In the genomic region with DNA sequence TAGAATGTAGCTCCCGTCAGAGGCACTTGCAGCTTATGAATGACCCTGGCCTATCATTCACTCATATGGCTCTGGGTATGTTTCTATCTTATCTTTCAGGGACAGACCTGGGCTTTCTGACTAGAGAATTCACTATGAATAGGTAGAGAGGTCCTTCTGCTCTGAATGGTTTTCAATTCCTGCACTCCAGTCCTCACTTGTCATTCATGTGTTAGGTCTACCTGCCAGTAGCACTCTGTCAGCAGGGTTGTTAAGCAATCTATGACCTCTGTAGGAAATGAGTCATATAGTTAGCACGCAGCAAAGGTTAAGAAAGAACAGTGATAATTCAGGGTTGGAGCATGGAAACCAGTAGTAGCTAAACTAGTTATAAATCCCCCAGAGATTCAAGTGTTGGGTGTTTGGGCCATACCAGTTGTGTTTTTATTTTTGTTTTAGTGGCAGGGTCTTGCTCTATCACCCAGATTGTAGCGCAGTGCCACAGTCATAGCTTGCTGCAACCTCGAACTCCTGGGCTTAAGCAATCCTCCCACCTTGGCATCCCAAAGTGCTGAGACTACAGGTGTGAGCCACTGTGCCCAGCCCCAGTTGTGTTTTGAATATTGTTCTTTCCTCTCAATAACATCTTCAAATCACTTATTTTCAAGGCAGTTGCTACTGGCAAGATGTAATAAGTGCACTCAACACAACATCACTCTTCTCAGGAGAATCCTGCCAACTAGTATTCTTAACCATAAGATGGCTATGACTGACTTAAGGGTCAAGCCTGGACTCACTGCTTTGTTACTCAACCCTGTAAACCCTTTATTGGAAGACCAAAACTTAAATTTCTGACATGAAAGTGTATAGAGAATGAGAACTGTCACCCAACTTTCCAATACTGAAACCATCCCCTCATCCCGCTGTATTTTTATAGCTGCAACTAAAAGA, we compare ENCODE assay signal across 9 cellular contexts. TPM values are rescaled to one million over a fixed set of nuclear protein-coding genes. Genes with fewer than 3 reads are reported as not detected.
DNase-seq lines count a peak whose midpoint lies in the region; ATAC-seq, FAIRE-seq and TF ChIP-seq lines count a peak whose summit lies in the region.
"Had no signal": no experiment of that assay in that cellular context is flagged by ENCODE, and none has a peak within 500 bp of the region (broad histone marks: within the 10 kb centered on the region; RNA-seq: fewer than 3 reads in every experiment).

No MANE protein-coding gene starts in this region.

- no TSS peak for BruUV-seq in K562 (replicated peaks; lab: Mats Ljungman, UMichigan)

- H3K9ac ChIP-seq in K562 (ENCODE audit: insufficient read depth in 1 of 2, low read depth in 2 of 2, low read length in 2 of 2) = no peak overlapping the region; a peak in 1 of 4 replicates

- no peaks in the 10 kb centered on the region for H3K27me3 Mint-ChIP-seq in immature natural killer cell (ENCODE audit: low read depth in 3 of 3)

- intact Hi-C loops in K562 (cut with micrococcal nuclease) = no loop called here

- CTCF ChIA-PET in K562 (lab: Yijun Ruan, JAX; ENCODE audit: low intra/inter-chr PET ratio) = no interaction called here

- H3K36me3 Mint-ChIP-seq in immature natural killer cell = peaks cover 0 to 3% (median 0%) of the 10 kb centered on the region in 3 donors

- H4K20me1 ChIP-seq in K562 (replicated peaks; ENCODE audit: control insufficient read depth, insufficient read depth, low read length) = no peaks in the 10 kb centered on the region

- no peak overlapping the region for H2AFZ ChIP-seq in K562 (ENCODE audit: low read depth, low read length)

- H3K4me1 ChIP-seq in K562 (replicated peaks in 1 of 2; ENCODE audit: control insufficient read depth in 2 of 2, insufficient read depth in 2 of 2, low read length in 2 of 2) = peaks cover 3 to 20% of the 10 kb centered on the region in 2 experiments; a peak in 4 of 5 replicates

- 31% methylated on average over 5 of the region's 5 CpGs for WGBS in K562 (ENCODE audit: insufficient coverage, low coverage, missing lambda C conversion rate)

- TF ChIP-seq RAD21 in K562 (CRISPR knock-in tag; conservative IDR thresholded peaks at IDR 0.05 in 1 of 2, IDR thresholded peaks at IDR 0.05 in 1 of 2) = no peak

- no peaks in the 10 kb centered on the region for H3K9me3 ChIP-seq in K562 (replicated peaks; ENCODE audit: control insufficient read depth, insufficient read depth, low read depth, low read length)
- H3K9me3 ChIP-seq: adrenal gland had no signal

- H3K9me3 Mint-ChIP-seq in immature natural killer cell = no peaks in the 10 kb centered on the region

- peak; percentile 88 for ATAC-seq in GM19395 (IDR thresholded peaks at IDR 0.05; ENCODE audit: unreplicated experiment)
- ATAC-seq in HG03558 (IDR thresholded peaks at IDR 0.05; ENCODE audit: extremely low read depth, unreplicated experiment) = peak; percentile 89
- ATAC-seq in K562 = peak; percentile 96

- peak overlapping the region; percentile 6; the same call in 1 of the 2 replicates for H3K4me2 ChIP-seq in K562 (ENCODE audit: insufficient read depth, low read length)

- in situ Hi-C loops in K562 (cut with MboI) = no loop called here

- no peaks in the 10 kb centered on the region for H3K36me3 ChIP-seq in K562 (ENCODE audit: control insufficient read depth, insufficient read depth, low read length)
- H3K36me3 ChIP-seq: adrenal gland had no signal

- FAIRE-seq in K562 (lab: Jason Lieb, UNC) (peak; percentile 90), urothelium cell line (lab: Jason Lieb, UNC) (no peak)

- H3K9me1 ChIP-seq in K562 (ENCODE audit: control insufficient read depth, insufficient read depth, low read length) = peaks cover 2% of the 10 kb centered on the region

- 0 out of 3 replicates have a peak overlapping the region, but pooled peaks have one; percentile 26 for H3K27ac ChIP-seq in K562 (ENCODE audit: extremely low read depth, low read depth, low read length)
- H3K27ac ChIP-seq: adrenal gland had no signal

- H3K27ac Mint-ChIP-seq in immature natural killer cell = no peak overlapping the region

- POLR2A ChIA-PET in K562 (lab: Yijun Ruan, JAX) = interaction anchor here (0.6 to 0.8 kb wide), 2 partner anchors 41 to 73 kb away, joined by 3 read pairs; no protein-coding TSS in a partner anchor

- H3K4me1 Mint-ChIP-seq in immature natural killer cell = no peaks in the 10 kb centered on the region

- H3K27me3 ChIP-seq in K562 (ENCODE audit: control insufficient read depth in 2 of 2, insufficient read depth in 2 of 2, low read length in 2 of 2) = no peaks in the 10 kb centered on the region
- H3K27me3 ChIP-seq: adrenal gland had no signal

- TF ChIP-seq CTCF in K562 (IDR thresholded peaks at IDR 0.05 in 2 of 3, conservative IDR thresholded peaks at IDR 0.05 in 1 of 3; ENCODE audit: insufficient read depth in 2 of 3, low read depth in 1 of 3, low read length in 3 of 3) = no peak

- peak; percentile 57 for DNase-seq in COLO829 (ENCODE audit: low spot score)
- DNase-seq in K562 (ENCODE audit: extremely low read depth in 1 of 4, low spot score in 3 of 4) = peak; percentile 28 to 77 (median 50)
- peak; percentile 50 for DNase-seq in urothelium cell line (ENCODE audit: low spot score)
- DNase-seq in occipital lobe (lab: John Stamatoyannopoulos, UW) = no peak
- DNase-seq in immature natural killer cell = no peak
- DNase-seq in hepatic stellate cell (ENCODE audit: low spot score) = no peak

- peak; percentile 37; the same call in 1 of the 2 replicates for TF ChIP-seq EP300 in K562 (IDR thresholded peaks at IDR 0.05; ENCODE audit: low read length)

- H3K4me3 Mint-ChIP-seq in immature natural killer cell = no peak overlapping the region

- no peaks in the 10 kb centered on the region for H3K79me2 ChIP-seq in K562 (ENCODE audit: control insufficient read depth, insufficient read depth, low read length)

- no peak overlapping the region for H3K4me3 ChIP-seq in K562
- H3K4me3 ChIP-seq: adrenal gland had no signal

- no peak for TF ChIP-seq POLR2A in K562 (conservative IDR thresholded peaks at IDR 0.05)

TF ChIP-seq in K562, 482 proteins besides CTCF, POLR2A, EP300 and RAD21 (continues in another document):
- TF ChIP-seq, protein P1, sequence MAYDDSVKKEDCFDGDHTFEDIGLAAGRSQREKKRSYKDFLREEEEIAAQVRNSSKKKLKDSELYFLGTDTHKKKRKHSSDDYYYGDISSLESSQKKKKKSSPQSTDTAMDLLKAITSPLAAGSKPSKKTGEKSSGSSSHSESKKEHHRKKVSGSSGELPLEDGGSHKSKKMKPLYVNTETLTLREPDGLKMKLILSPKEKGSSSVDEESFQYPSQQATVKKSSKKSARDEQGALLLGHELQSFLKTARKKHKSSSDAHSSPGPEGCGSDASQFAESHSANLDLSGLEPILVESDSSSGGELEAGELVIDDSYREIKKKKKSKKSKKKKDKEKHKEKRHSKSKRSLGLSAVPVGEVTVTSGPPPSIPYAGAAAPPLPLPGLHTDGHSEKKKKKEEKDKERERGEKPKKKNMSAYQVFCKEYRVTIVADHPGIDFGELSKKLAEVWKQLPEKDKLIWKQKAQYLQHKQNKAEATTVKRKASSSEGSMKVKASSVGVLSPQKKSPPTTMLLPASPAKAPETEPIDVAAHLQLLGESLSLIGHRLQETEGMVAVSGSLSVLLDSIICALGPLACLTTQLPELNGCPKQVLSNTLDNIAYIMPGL (CRISPR knock-in tag; IDR thresholded peaks at IDR 0.05) = no peak
- TF ChIP-seq ZEB2 (IDR thresholded peaks at IDR 0.05) = peak; percentile 81
- TF ChIP-seq ZNF75A (CRISPR knock-in tag; IDR thresholded peaks at IDR 0.05) = no peak
- TF ChIP-seq JUND (IDR thresholded peaks at IDR 0.05; ENCODE audit: borderline replicate concordance, low read depth, low read length) = peak; percentile 92
- TF ChIP-seq JUND (tag; IDR thresholded peaks at IDR 0.05; ENCODE audit: borderline replicate concordance, low read depth, low read length) = peak; percentile 78; the same call in 2 of the 3 replicates

RNA-seq across cellular contexts. Expression of a gene that starts 25.1 kb away (rescaled TPM):
- not detected in 2 replicates for total RNA-seq in K562 (2011; cell fraction: chromatin; rRNA removed; ENCODE audit: low replicate concordance)
- not detected in 2 replicates for total RNA-seq in K562 (2011; cell fraction: nucleolus; rRNA removed)
- not detected in 2 replicates for total RNA-seq in K562 (2011; cell fraction: nucleoplasm; rRNA removed)
- not detected in 2 replicates for total RNA-seq in K562 (2014; rRNA removed)
- not detected in 2 replicates for total RNA-seq in K562 (2014; rRNA removed; fragmentation: Illumina TruSeq; extraction: Trizol)
- total RNA-seq in K562 (2015; rRNA removed; fragmentation: Illumina TruSeq; extraction: Trizol) = not detected in 2 replicates
- total RNA-seq in K562 (2021) = not detected in 2 replicates
- not detected in 2 replicates for polyA plus RNA-seq in K562 (2011; rRNA removed)
- polyA plus RNA-seq in K562 (2011; cell fraction: cytosol; rRNA removed) = not detected in 2 replicates
- polyA plus RNA-seq in K562 (2011; cell fraction: nucleus; rRNA removed) = not detected in 2 replicates
- polyA plus RNA-seq in K562 (2012) = not detected in 2 replicates
- polyA plus RNA-seq in K562 (2014; fragmentation: Illumina TruSeq; extraction: Trizol) = not detected in 2 replicates
- not detected for polyA plus RNA-seq in K562 (2014; fragmentation: Nextera tagmentation; extraction: Ambion mirVana)
- not detected in 2 replicates for polyA plus RNA-seq in K562 (2014; rRNA removed)
- not detected in 2 replicates for polyA minus RNA-seq in K562 (2011; rRNA and poly(A)+ RNA removed)
- polyA minus RNA-seq in K562 (2011; cell fraction: cytosol; rRNA and poly(A)+ RNA removed) = not detected in 2 replicates
- not detected in 2 replicates for polyA minus RNA-seq in K562 (2011; cell fraction: nucleus; rRNA and poly(A)+ RNA removed)
- total RNA-seq in occipital lobe = not detected
- not detected for polyA plus RNA-seq in immature natural killer cell
- total RNA-seq: adrenal gland had no signal
- polyA plus RNA-seq: adrenal gland had no signal

RNA-seq across cellular contexts. Expression of a gene that starts 57.3 kb away (rescaled TPM):
- 77.5 and 89.1 TPM in 2 replicates for total RNA-seq in K562 (2011; cell fraction: chromatin; rRNA removed; ENCODE audit: low replicate concordance)
- total RNA-seq in K562 (2011; cell fraction: nucleolus; rRNA removed) = 43.0 and 46.5 TPM in 2 replicates
- total RNA-seq in K562 (2011; cell fraction: nucleoplasm; rRNA removed) = 78.4 and 110 TPM in 2 replicates
- total RNA-seq in K562 (2014; rRNA removed) (15.6 and 17.9 TPM in 2 replicates), K562 (2014; rRNA removed; fragmentation: Illumina TruSeq; extraction: Trizol) (20.7 and 22.8 TPM in 2 replicates), K562 (2015; rRNA removed; fragmentation: Illumina TruSeq; extraction: Trizol) (16.8 and 18.1 TPM in 2 replicates), K562 (2021) (20.7 and 21.0 TPM in 2 replicates), occipital lobe (8.7 TPM)
- polyA plus RNA-seq in K562 (2011; rRNA removed) (19.3 and 23.4 TPM in 2 replicates), K562 (2014; fragmentation: Illumina TruSeq; extraction: Trizol) (21.0 and 21.5 TPM in 2 replicates), K562 (2014; fragmentation: Nextera tagmentation; extraction: Ambion mirVana) (1 to 10 TPM; 3.9 to 8.6 TPM), K562 (2014; rRNA removed) (15.5 and 16.7 TPM in 2 replicates), immature natural killer cell (10 to 100 TPM; 33.4 to 65.8 (median 36.3) TPM)
- polyA plus RNA-seq in K562 (2011; cell fraction: cytosol; rRNA removed) = 16.6 and 19.2 TPM in 2 replicates
- polyA plus RNA-seq in K562 (2011; cell fraction: nucleus; rRNA removed) = 19.8 and 21.8 TPM in 2 replicates
- polyA plus RNA-seq in K562 (2012) = 16.5 and 21.9 TPM in 2 replicates
- polyA minus RNA-seq in K562 (2011; rRNA and poly(A)+ RNA removed) = 28.0 and 35.0 TPM in 2 replicates
- polyA minus RNA-seq in K562 (2011; cell fraction: cytosol; rRNA and poly(A)+ RNA removed) = 10.6 and 14.5 TPM in 2 replicates
- 7.7 and 10.2 TPM in 2 replicates for polyA minus RNA-seq in K562 (2011; cell fraction: nucleus; rRNA and poly(A)+ RNA removed)

Comparison
In these comparisons a context has a peak if more than half of its experiments do, and no peak if none do; other contexts are left out.
1. DNase-seq: peak in COLO829 (single experiment), K562 (4 of 4) and urothelium cell line (single experiment); none in occipital lobe (single experiment), immature natural killer cell (0 of 3) and hepatic stellate cell (single experiment).
2. Peak in every context shown above with its lines, with median percentiles within 50 percentile points of each other: ATAC-seq.